Comparison of ENCODE assay signal across 1 cellular context in genomic region chr2:222673883-222674282, GRCh38.
TF ChIP-seq lines count a peak whose summit lies in the region.

No MANE protein-coding gene starts in this region.

TF ChIP-seq in HCT116, 20 proteins besides CTCF, POLR2A, EP300 and RAD21:
- TF ChIP-seq CBX3 (IDR thresholded peaks at IDR 0.05; ENCODE audit: low read depth): no peak
- TF ChIP-seq SIN3A (IDR thresholded peaks at IDR 0.05; ENCODE audit: low read depth): no peak
- TF ChIP-seq, protein P1, sequence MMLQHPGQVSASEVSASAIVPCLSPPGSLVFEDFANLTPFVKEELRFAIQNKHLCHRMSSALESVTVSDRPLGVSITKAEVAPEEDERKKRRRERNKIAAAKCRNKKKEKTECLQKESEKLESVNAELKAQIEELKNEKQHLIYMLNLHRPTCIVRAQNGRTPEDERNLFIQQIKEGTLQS (IDR thresholded peaks at IDR 0.05): no peak
- no peak for TF ChIP-seq YY1 (IDR thresholded peaks at IDR 0.05; ENCODE audit: extremely low read depth, insufficient replicate concordance, low read depth, low read length)
- TF ChIP-seq EZH2phosphoT487 (IDR thresholded peaks at IDR 0.05; ENCODE audit: borderline replicate concordance): no peak
- TF ChIP-seq SP1 (IDR thresholded peaks at IDR 0.05; ENCODE audit: low read depth): no peak
- TF ChIP-seq, protein P2, sequence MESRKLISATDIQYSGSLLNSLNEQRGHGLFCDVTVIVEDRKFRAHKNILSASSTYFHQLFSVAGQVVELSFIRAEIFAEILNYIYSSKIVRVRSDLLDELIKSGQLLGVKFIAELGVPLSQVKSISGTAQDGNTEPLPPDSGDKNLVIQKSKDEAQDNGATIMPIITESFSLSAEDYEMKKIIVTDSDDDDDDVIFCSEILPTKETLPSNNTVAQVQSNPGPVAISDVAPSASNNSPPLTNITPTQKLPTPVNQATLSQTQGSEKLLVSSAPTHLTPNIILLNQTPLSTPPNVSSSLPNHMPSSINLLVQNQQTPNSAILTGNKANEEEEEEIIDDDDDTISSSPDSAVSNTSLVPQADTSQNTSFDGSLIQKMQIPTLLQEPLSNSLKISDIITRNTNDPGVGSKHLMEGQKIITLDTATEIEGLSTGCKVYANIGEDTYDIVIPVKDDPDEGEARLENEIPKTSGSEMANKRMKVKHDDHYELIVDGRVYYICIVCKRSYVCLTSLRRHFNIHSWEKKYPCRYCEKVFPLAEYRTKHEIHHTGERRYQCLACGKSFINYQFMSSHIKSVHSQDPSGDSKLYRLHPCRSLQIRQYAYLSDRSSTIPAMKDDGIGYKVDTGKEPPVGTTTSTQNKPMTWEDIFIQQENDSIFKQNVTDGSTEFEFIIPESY (IDR thresholded peaks at IDR 0.05; ENCODE audit: extremely low read depth, insufficient replicate concordance, low read length): no peak
- TF ChIP-seq, protein P3, sequence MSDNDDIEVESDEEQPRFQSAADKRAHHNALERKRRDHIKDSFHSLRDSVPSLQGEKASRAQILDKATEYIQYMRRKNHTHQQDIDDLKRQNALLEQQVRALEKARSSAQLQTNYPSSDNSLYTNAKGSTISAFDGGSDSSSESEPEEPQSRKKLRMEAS (IDR thresholded peaks at IDR 0.05): no peak
- TF ChIP-seq EGR1 (IDR thresholded peaks at IDR 0.05; ENCODE audit: low read depth): no peak
- no peak for TF ChIP-seq JUND (IDR thresholded peaks at IDR 0.05)
- no peak for TF ChIP-seq SRF (IDR thresholded peaks at IDR 0.05; ENCODE audit: low read depth)
- TF ChIP-seq ELF1 (IDR thresholded peaks at IDR 0.05; ENCODE audit: borderline replicate concordance, low read depth): no peak
- no peak for TF ChIP-seq TCF7L2 (IDR thresholded peaks at IDR 0.05; ENCODE audit: borderline replicate concordance, extremely low read depth, insufficient read depth, insufficient read length)
- TF ChIP-seq ZNF274 (IDR thresholded peaks at IDR 0.05; ENCODE audit: low read depth, low read length): no peak
- no peak for TF ChIP-seq POLR2AphosphoS5 (IDR thresholded peaks at IDR 0.05; ENCODE audit: low read depth, low read length)
- TF ChIP-seq EZH2 (IDR thresholded peaks at IDR 0.05): no peak
- TF ChIP-seq CEBPB (IDR thresholded peaks at IDR 0.05; ENCODE audit: low read depth): no peak
TF ChIP-seq in HCT116: peak in this region for 0.
